8 cellular contexts compared by ENCODE assay signal in genomic region chr1:229270547-229271447, GRCh38. TPM values are rescaled to one million over a fixed set of nuclear protein-coding genes. Genes with fewer than 3 reads are reported as not detected.
DNase-seq lines count a peak whose midpoint lies in the region; ATAC-seq and TF ChIP-seq lines count a peak whose summit lies in the region.

Gene RAB4A (plus strand): TSS chr1:229271111. CDS start chr1:229271340, 229 bp downstream.

- no peaks in the 10 kb centered on the region for H3K27me3 Mint-ChIP-seq in chondrocyte (ENCODE audit: low read depth)

- DNase-seq in NCI-H226 (peak; percentile 69), chondrocyte (ENCODE audit: low spot score) (peak; percentile 95), kidney glomerular epithelial cell (lab: John Stamatoyannopoulos, UW) (peak; percentile 70)
- DNase-seq in activated CD4-positive, alpha-beta T cell treated with anti-CD3 and anti-CD28 coated beads for 1 hour: peak; percentile 63
- peak; percentile 48 to 61 for DNase-seq in stimulated activated CD4-positive, alpha-beta T cell treated with anti-CD3 and anti-CD28 coated beads, Interleukin-15, amount 100 ng/mL, for 48 hours (ENCODE audit: low read depth in 2 of 2)

- peak; percentile 22; the same call in 1 of the 2 replicates for TF ChIP-seq CTCF in 22Rv1 (IDR thresholded peaks at IDR 0.05)
- no peak for TF ChIP-seq CTCF in chondrocyte (IDR thresholded peaks at IDR 0.05)

- ATAC-seq in GM18519 (IDR thresholded peaks at IDR 0.05; ENCODE audit: low FRiP score, unreplicated experiment): peak; percentile 72
- ATAC-seq in HG03039 (IDR thresholded peaks at IDR 0.05; ENCODE audit: unreplicated experiment): peak; percentile 83

- peak within 1 kb of the TSS; percentile 90 for H3K4me3 Mint-ChIP-seq in chondrocyte (ENCODE audit: unreplicated experiment)

- peaks cover 14% of the 10 kb centered on the region for H3K9me3 Mint-ChIP-seq in chondrocyte (ENCODE audit: low read depth)

- H3K27ac ChIP-seq in 22Rv1: peak within 1 kb of the TSS; percentile 91

- H3K4me1 Mint-ChIP-seq in chondrocyte (ENCODE audit: low read depth): peaks cover 38% of the 10 kb centered on the region

- H3K36me3 Mint-ChIP-seq in chondrocyte (ENCODE audit: low read depth): peaks cover 6% of the 10 kb centered on the region

- H3K27ac Mint-ChIP-seq in chondrocyte (ENCODE audit: unreplicated experiment): peak within 1 kb of the TSS; percentile 88

RNA-seq across cellular contexts. Expression of gene RAB4A, which starts in this region (rescaled TPM):
- 43.4 to 62.4 TPM (median 58.6 TPM) in 3 replicates for total RNA-seq in chondrocyte

Comparison
In these comparisons a context has a peak if more than half of its experiments do, and no peak if none do; other contexts are left out.
1. Peak in every context shown above with its lines: DNase-seq, ATAC-seq and H3K27ac ChIP-seq.